In genomic region chr6:100228437-100229424, GRCh38 we compare ENCODE assay signal across 8 cellular contexts.
DNase-seq lines count a peak whose midpoint lies in the region; ATAC-seq and TF ChIP-seq lines count a peak whose summit lies in the region.

No MANE protein-coding gene starts in this region.

- POLR2A ChIA-PET in CD8-positive, alpha-beta T cell (lab: Charles Lee) = interaction anchor here (1.5 kb wide), 1 partner anchor 64 kb away, joined by 3 read pairs; no protein-coding TSS in a partner anchor

- H3K9me2 ChIP-seq in OCI-LY1 (ENCODE audit: low read depth, low read length) (no peaks in the 10 kb centered on the region), neural cell (ENCODE audit: insufficient read depth, low read length) (no peaks in the 10 kb centered on the region)

- CTCF ChIA-PET in CD8-positive, alpha-beta T cell (lab: Charles Lee) = no interaction called here

- H3F3A ChIP-seq in OCI-LY1 (ENCODE audit: insufficient read depth, low read length) (no peaks in the 10 kb centered on the region), neural cell (ENCODE audit: insufficient read depth, low read length, poor library complexity, severe bottlenecking) (no peaks in the 10 kb centered on the region)

- ATAC-seq in CD8-positive, alpha-beta T cell = no peak
- peak; percentile 99 for ATAC-seq in GM19372 (IDR thresholded peaks at IDR 0.05; ENCODE audit: low read depth, unreplicated experiment)
- peak; percentile 100 for ATAC-seq in HG03460 (IDR thresholded peaks at IDR 0.05; ENCODE audit: unreplicated experiment)
- peak; percentile 70 for ATAC-seq in foreskin keratinocyte

- no peak overlapping the region for H3K27ac ChIP-seq in CD8-positive, alpha-beta T cell (ENCODE audit: low read depth, low read length)
- H3K27ac ChIP-seq in OCI-LY1 (ENCODE audit: low read depth, low read length, poor library complexity, severe bottlenecking) (peak overlapping the region; percentile 85), foreskin keratinocyte (peak overlapping the region; percentile 53), neural cell (ENCODE audit: low read length) (peak overlapping the region; percentile 21), thyroid gland (no peak overlapping the region)

- H3K27me3 Mint-ChIP-seq in CD8-positive, alpha-beta T cell (ENCODE audit: low read depth) = peaks cover 25% of the 10 kb centered on the region
- H3K27me3 Mint-ChIP-seq in activated T-helper 1 cell treated with anti-CD3 and anti-CD28 coated beads, Interleukin-12 subunit alpha, Interleukin-12 subunit beta, Interleukin-2, Interleukin-4 antibody, amounts not matched to agents 30 ng/mL and 10 ng/mL and 1 ng/mL, durations not matched to agents 14 hours and 24 hours and 36 hours (ENCODE audit: insufficient read depth) = peaks cover 6% of the 10 kb centered on the region

- H3K27ac Mint-ChIP-seq in CD8-positive, alpha-beta T cell = no peak overlapping the region
- peak overlapping the region; percentile 71 for H3K27ac Mint-ChIP-seq in activated T-helper 1 cell treated with anti-CD3 and anti-CD28 coated beads, Interleukin-12 subunit alpha, Interleukin-12 subunit beta, Interleukin-2, Interleukin-4 antibody, amounts not matched to agents 30 ng/mL and 10 ng/mL and 1 ng/mL, durations not matched to agents 14 hours and 24 hours and 36 hours

- H2AFZ ChIP-seq in OCI-LY1 (ENCODE audit: low read length) = peak overlapping the region; percentile 97
- H2AFZ ChIP-seq in neural cell (ENCODE audit: low read depth, low read length) = peak overlapping the region; percentile 22

- intact Hi-C loops in CD8-positive, alpha-beta T cell (cut with DNase I, micrococcal nuclease) = no loop called here
- intact Hi-C loops in activated T-helper 1 cell treated with anti-CD3 and anti-CD28 coated beads, Interleukin-12 subunit alpha, Interleukin-12 subunit beta, Interleukin-2, Interleukin-4 antibody, amounts not matched to agents 30 ng/mL and 10 ng/mL and 1 ng/mL, durations not matched to agents 14 hours and 24 hours and 36 hours (cut with micrococcal nuclease) = loop anchor here (5.0 kb wide), 1 partner anchor 56 kb away; no protein-coding TSS in a partner anchor
- intact Hi-C loops in thyroid gland (cut with DNase I) = no loop called here

- TF ChIP-seq CTCF in CD8-positive, alpha-beta T cell (IDR thresholded peaks at IDR 0.05) = no peak
- peak; percentile 49; the same call in 1 of the 2 replicates for TF ChIP-seq CTCF in OCI-LY1 (IDR thresholded peaks at IDR 0.05; ENCODE audit: low read length)
- peak; percentile 11 for TF ChIP-seq CTCF in foreskin keratinocyte (conservative IDR thresholded peaks at IDR 0.05)
- TF ChIP-seq CTCF in neural cell (IDR thresholded peaks at IDR 0.05; ENCODE audit: poor library complexity, severe bottlenecking) = no peak
- peak in 1 of 6 experiments; percentile 10 for TF ChIP-seq CTCF in thyroid gland (IDR thresholded peaks at IDR 0.05)

- WGBS in thyroid gland, 2 donors = 11 to 14% methylated on average over 26 to 34 of the region's 38 CpGs

- DNase-seq in CD8-positive, alpha-beta T cell = peak in 6 of 7 experiments; percentile 1 to 47 (median 8)
- DNase-seq in activated T-helper 1 cell treated with anti-CD3 and anti-CD28 coated beads, Interleukin-12 subunit alpha, Interleukin-12 subunit beta, Interleukin-2, Interleukin-4 antibody, amounts not matched to agents 30 ng/mL and 10 ng/mL and 1 ng/mL, durations not matched to agents 14 hours and 24 hours and 36 hours (ENCODE audit: low spot score) = peak; percentile 38
- DNase-seq in foreskin keratinocyte (peak; percentile 34 to 64), thyroid gland (peak; percentile 56 to 73)

- H3K79me2 ChIP-seq in OCI-LY1 (ENCODE audit: insufficient read depth, low read length) = no peaks in the 10 kb centered on the region
- H3K79me2 ChIP-seq in neural cell (replicated peaks; ENCODE audit: insufficient read depth, low read length) = no peaks in the 10 kb centered on the region

- H3K9ac ChIP-seq in OCI-LY1 (ENCODE audit: low read length) (peak overlapping the region; percentile 72), neural cell (ENCODE audit: low read length) (peak overlapping the region; percentile 38)

- no peaks in the 10 kb centered on the region for H3K4me1 ChIP-seq in CD8-positive, alpha-beta T cell (ENCODE audit: insufficient read depth, low read length)
- H3K4me1 ChIP-seq in OCI-LY1 (ENCODE audit: insufficient read depth, low read length, severe bottlenecking) (peaks cover 50% of the 10 kb centered on the region), foreskin keratinocyte (peaks cover 19% of the 10 kb centered on the region), thyroid gland (peaks cover 3 to 5% of the 10 kb centered on the region in 2 donors)

- peaks cover 7% of the 10 kb centered on the region for H3K4me1 Mint-ChIP-seq in CD8-positive, alpha-beta T cell (ENCODE audit: low read depth)
- peaks cover 23% of the 10 kb centered on the region for H3K4me1 Mint-ChIP-seq in activated T-helper 1 cell treated with anti-CD3 and anti-CD28 coated beads, Interleukin-12 subunit alpha, Interleukin-12 subunit beta, Interleukin-2, Interleukin-4 antibody, amounts not matched to agents 30 ng/mL and 10 ng/mL and 1 ng/mL, durations not matched to agents 14 hours and 24 hours and 36 hours (ENCODE audit: low read depth)

- H3K9me3 Mint-ChIP-seq in CD8-positive, alpha-beta T cell = no peaks in the 10 kb centered on the region
- peaks cover 4% of the 10 kb centered on the region for H3K9me3 Mint-ChIP-seq in activated T-helper 1 cell treated with anti-CD3 and anti-CD28 coated beads, Interleukin-12 subunit alpha, Interleukin-12 subunit beta, Interleukin-2, Interleukin-4 antibody, amounts not matched to agents 30 ng/mL and 10 ng/mL and 1 ng/mL, durations not matched to agents 14 hours and 24 hours and 36 hours

- H3K36me3 ChIP-seq in CD8-positive, alpha-beta T cell (ENCODE audit: insufficient read depth, low read length) = no peaks in the 10 kb centered on the region
- H3K36me3 ChIP-seq in OCI-LY1 (ENCODE audit: insufficient read depth, low read length) = no peaks in the 10 kb centered on the region
- no peaks in the 10 kb centered on the region for H3K36me3 ChIP-seq in neural cell (ENCODE audit: insufficient read depth, low read length)
- H3K36me3 ChIP-seq in thyroid gland = no peaks in the 10 kb centered on the region

- TF ChIP-seq POLR2A in thyroid gland (IDR thresholded peaks at IDR 0.05) = no peak

- no peaks in the 10 kb centered on the region for H3K9me3 ChIP-seq in CD8-positive, alpha-beta T cell (ENCODE audit: low read length)
- H3K9me3 ChIP-seq in OCI-LY1 (ENCODE audit: low read length) (no peaks in the 10 kb centered on the region), neural cell (ENCODE audit: low read length) (no peaks in the 10 kb centered on the region), thyroid gland (no peaks in the 10 kb centered on the region)

- no peaks in the 10 kb centered on the region for H4K20me1 ChIP-seq in OCI-LY1 (ENCODE audit: insufficient read depth, low read length)
- no peaks in the 10 kb centered on the region for H4K20me1 ChIP-seq in neural cell (ENCODE audit: insufficient read depth)

- peak overlapping the region; percentile 49 for H3K4me3 Mint-ChIP-seq in CD8-positive, alpha-beta T cell
- peak overlapping the region; percentile 66 for H3K4me3 Mint-ChIP-seq in activated T-helper 1 cell treated with anti-CD3 and anti-CD28 coated beads, Interleukin-12 subunit alpha, Interleukin-12 subunit beta, Interleukin-2, Interleukin-4 antibody, amounts not matched to agents 30 ng/mL and 10 ng/mL and 1 ng/mL, durations not matched to agents 14 hours and 24 hours and 36 hours

- no peaks in the 10 kb centered on the region for H3K36me3 Mint-ChIP-seq in CD8-positive, alpha-beta T cell
- no peaks in the 10 kb centered on the region for H3K36me3 Mint-ChIP-seq in activated T-helper 1 cell treated with anti-CD3 and anti-CD28 coated beads, Interleukin-12 subunit alpha, Interleukin-12 subunit beta, Interleukin-2, Interleukin-4 antibody, amounts not matched to agents 30 ng/mL and 10 ng/mL and 1 ng/mL, durations not matched to agents 14 hours and 24 hours and 36 hours (ENCODE audit: low read depth)

- no peak for TF ChIP-seq RAD21 in neural cell (conservative IDR thresholded peaks at IDR 0.05)

- H3K4me3 ChIP-seq in CD8-positive, alpha-beta T cell (ENCODE audit: low read depth, low read length) = peak overlapping the region; percentile 1
- H3K4me3 ChIP-seq in OCI-LY1 (ENCODE audit: low read depth, low read length, poor library complexity, severe bottlenecking) (peak overlapping the region; percentile 61), neural cell (ENCODE audit: low read length) (peak overlapping the region; percentile 59), thyroid gland (replicated peaks in 1 of 3) (peak overlapping the region in 2 of 3 donors; percentile 3 to 15)

- H3K4me2 ChIP-seq in OCI-LY1 (ENCODE audit: low read length) (peak overlapping the region; percentile 89), neural cell (ENCODE audit: low read length) (peak overlapping the region; percentile 40)

- TF ChIP-seq EP300 in neural cell (conservative IDR thresholded peaks at IDR 0.05; ENCODE audit: poor library complexity, severe bottlenecking) = no peak

- H3K27me3 ChIP-seq in CD8-positive, alpha-beta T cell (ENCODE audit: insufficient read depth, low read length) = no peaks in the 10 kb centered on the region
- H3K27me3 ChIP-seq in OCI-LY1 (ENCODE audit: insufficient read depth, low read length) = no peaks in the 10 kb centered on the region
- no peaks in the 10 kb centered on the region for H3K27me3 ChIP-seq in foreskin keratinocyte
- no peaks in the 10 kb centered on the region for H3K27me3 ChIP-seq in neural cell (ENCODE audit: insufficient read depth, low read depth, low read length)
- H3K27me3 ChIP-seq in thyroid gland = no peaks in the 10 kb centered on the region

TF ChIP-seq in neural cell, 6 proteins besides CTCF, POLR2A, EP300 and RAD21:
- no peak for TF ChIP-seq EZH2 (IDR thresholded peaks at IDR 0.05; ENCODE audit: borderline replicate concordance, insufficient read depth, low read length, poor library complexity, severe bottlenecking)
- TF ChIP-seq POLR2AphosphoS5 (IDR thresholded peaks at IDR 0.05) = no peak
- no peak for TF ChIP-seq MXI1 (conservative IDR thresholded peaks at IDR 0.05; ENCODE audit: poor library complexity, severe bottlenecking)
- TF ChIP-seq TAF1 (IDR thresholded peaks at IDR 0.05; ENCODE audit: low read depth) = no peak

Comparison
In these comparisons a context has a peak if more than half of its experiments do, and no peak if none do; other contexts are left out.
1. DNase-seq: peak in every context shown above with its lines; median percentile 64 in thyroid gland; 49 in foreskin keratinocyte; 38 in activated T-helper 1 cell treated with anti-CD3 and anti-CD28 coated beads, Interleukin-12 subunit alpha, Interleukin-12 subunit beta, Interleukin-2, Interleukin-4 antibody, amounts not matched to agents 30 ng/mL and 10 ng/mL and 1 ng/mL, durations not matched to agents 14 hours and 24 hours and 36 hours; 8 in CD8-positive, alpha-beta T cell.
2. H3K27ac ChIP-seq: peak in OCI-LY1 (single experiment), foreskin keratinocyte (single experiment) and neural cell (single experiment); none in CD8-positive, alpha-beta T cell (single experiment) and thyroid gland (0 of 3).
3. H3K4me3 ChIP-seq: peak in every context shown above with its lines; median percentile 61 in OCI-LY1; 59 in neural cell; 9 in thyroid gland; 1 in CD8-positive, alpha-beta T cell.
4. CTCF ChIP-seq: peak in OCI-LY1 (single experiment) and foreskin keratinocyte (single experiment); none in CD8-positive, alpha-beta T cell (single experiment) and neural cell (single experiment).